Comparison of ENCODE assay signal across 1 cellular context in genomic region chr12:96035283-96036236, GRCh38.
TF ChIP-seq lines count a peak whose summit lies in the region.

TSS of gene LTA4H (minus strand) at chr12:96035587. CDS start at chr12:96035519, 68 bp downstream.

TF ChIP-seq in WTC11, 78 proteins besides CTCF, POLR2A, EP300 and RAD21 (continued from another document and continues in another):
- no peak for TF ChIP-seq ATF2 (CRISPR knock-in tag; IDR thresholded peaks at IDR 0.05; ENCODE audit: borderline replicate concordance, low read depth)
- no peak for TF ChIP-seq NR2C2 (CRISPR knock-in tag; IDR thresholded peaks at IDR 0.05)
- TF ChIP-seq ZNF219 (CRISPR knock-in tag; IDR thresholded peaks at IDR 0.05; ENCODE audit: borderline replicate concordance) = no peak
- TF ChIP-seq NR1H2 (CRISPR knock-in tag; IDR thresholded peaks at IDR 0.05) = no peak
- TF ChIP-seq CDX4 (CRISPR knock-in tag; IDR thresholded peaks at IDR 0.05; ENCODE audit: borderline replicate concordance) = no peak
- no peak for TF ChIP-seq ZBTB21 (CRISPR knock-in tag; IDR thresholded peaks at IDR 0.05; ENCODE audit: borderline replicate concordance)
- TF ChIP-seq ZSCAN18 (CRISPR knock-in tag; IDR thresholded peaks at IDR 0.05) = no peak
- TF ChIP-seq ZNF512 (CRISPR knock-in tag; IDR thresholded peaks at IDR 0.05; ENCODE audit: borderline replicate concordance) = no peak
- peak; percentile 85; the same call in 1 of the 2 replicates for TF ChIP-seq HMGXB4 (CRISPR knock-in tag; IDR thresholded peaks at IDR 0.05)
- peak; percentile 91 for TF ChIP-seq ETV6 (CRISPR knock-in tag; IDR thresholded peaks at IDR 0.05)
- TF ChIP-seq RORB (CRISPR knock-in tag; IDR thresholded peaks at IDR 0.05) = no peak
- TF ChIP-seq E2F5 (CRISPR knock-in tag; IDR thresholded peaks at IDR 0.05) = no peak
- no peak for TF ChIP-seq FOXJ3 (CRISPR knock-in tag; IDR thresholded peaks at IDR 0.05; ENCODE audit: borderline replicate concordance)
- TF ChIP-seq PRRX2 (CRISPR knock-in tag; IDR thresholded peaks at IDR 0.05) = no peak
- no peak for TF ChIP-seq ATF3 (CRISPR knock-in tag; conservative IDR thresholded peaks at IDR 0.05)
- 0 out of 2 replicates have a peak, but pooled peaks have one; percentile 10 for TF ChIP-seq TEAD4 (CRISPR knock-in tag; IDR thresholded peaks at IDR 0.05)
- no peak for TF ChIP-seq ZNF121 (CRISPR knock-in tag; IDR thresholded peaks at IDR 0.05)
- TF ChIP-seq ZNF317 (CRISPR knock-in tag; IDR thresholded peaks at IDR 0.05; ENCODE audit: borderline replicate concordance, low read depth) = no peak
- TF ChIP-seq STAT6 (CRISPR knock-in tag; conservative IDR thresholded peaks at IDR 0.05; ENCODE audit: low read depth) = no peak
- no peak for TF ChIP-seq AR (CRISPR knock-in tag; IDR thresholded peaks at IDR 0.05)
- TF ChIP-seq ZBTB43 (CRISPR knock-in tag; IDR thresholded peaks at IDR 0.05) = 0 out of 2 replicates have a peak, but pooled peaks have one; percentile 4
- no peak for TF ChIP-seq PREB (CRISPR knock-in tag; IDR thresholded peaks at IDR 0.05; ENCODE audit: borderline replicate concordance)
- TF ChIP-seq GABPB1 (CRISPR knock-in tag; IDR thresholded peaks at IDR 0.05) = no peak; the same call in 1 of the 2 replicates
- TF ChIP-seq MLX (CRISPR knock-in tag; IDR thresholded peaks at IDR 0.05) = no peak
- TF ChIP-seq ZNF423 (CRISPR knock-in tag; IDR thresholded peaks at IDR 0.05) = no peak
- no peak for TF ChIP-seq TP53 (CRISPR knock-in tag; IDR thresholded peaks at IDR 0.05)
- TF ChIP-seq HMGA2 (CRISPR knock-in tag; IDR thresholded peaks at IDR 0.05) = no peak
- TF ChIP-seq GRHL2 (CRISPR knock-in tag; IDR thresholded peaks at IDR 0.05; ENCODE audit: insufficient replicate concordance, severe bottlenecking) = no peak
- 0 out of 2 replicates have a peak, but pooled peaks have one; percentile 5 for TF ChIP-seq ZNF281 (CRISPR knock-in tag; IDR thresholded peaks at IDR 0.05)
- no peak for TF ChIP-seq USF2 (CRISPR knock-in tag; IDR thresholded peaks at IDR 0.05)
- no peak for TF ChIP-seq NFYB (CRISPR knock-in tag; conservative IDR thresholded peaks at IDR 0.05; ENCODE audit: low read depth)
- TF ChIP-seq TCF7 (CRISPR knock-in tag; IDR thresholded peaks at IDR 0.05; ENCODE audit: low read depth) = no peak
- no peak for TF ChIP-seq CBFB (CRISPR knock-in tag; IDR thresholded peaks at IDR 0.05; ENCODE audit: low read depth)
- no peak for TF ChIP-seq ATF1 (CRISPR knock-in tag; IDR thresholded peaks at IDR 0.05)
